In genomic region chr2:102514061-102514785, GRCh38 we compare ENCODE assay signal across 1 cellular context.
A peak's percentile ranks its signal among the peaks of the same experiment; 100 is the strongest.
TF ChIP-seq lines count a peak whose summit lies in the region.

No MANE protein-coding gene starts in this region.

TF ChIP-seq in K562, 482 proteins besides CTCF, POLR2A, EP300 and RAD21:
- TF ChIP-seq CHD2 (IDR thresholded peaks at IDR 0.05; ENCODE audit: low read depth, low read length) = no peak
- 0 out of 2 replicates have a peak, but pooled peaks have one; percentile 17 for TF ChIP-seq JUN (IDR thresholded peaks at IDR 0.05; ENCODE audit: borderline replicate concordance, low read depth, low read length)
- TF ChIP-seq JUN (CRISPR knock-in tag; IDR thresholded peaks at IDR 0.05; ENCODE audit: borderline replicate concordance) = no peak
- TF ChIP-seq TEAD4 (IDR thresholded peaks at IDR 0.05; ENCODE audit: low read length) = peak; percentile 30; the same call in 1 of the 2 replicates
- no peak for TF ChIP-seq TEAD4 (CRISPR knock-in tag; IDR thresholded peaks at IDR 0.05; ENCODE audit: borderline replicate concordance)
- no peak for TF ChIP-seq ZBTB33 (CRISPR knock-in tag; IDR thresholded peaks at IDR 0.05)
- TF ChIP-seq ATF3 (IDR thresholded peaks at IDR 0.05) = peak; percentile 78
- TF ChIP-seq ATF3 (CRISPR knock-in tag; conservative IDR thresholded peaks at IDR 0.05) = no peak
- peak; percentile 94 for TF ChIP-seq FOSL1 (tag; conservative IDR thresholded peaks at IDR 0.05)
- TF ChIP-seq SOX6 (IDR thresholded peaks at IDR 0.05) = peak; percentile 60
- peak; percentile 41; the same call in 1 of the 2 replicates for TF ChIP-seq MAFG (tag; conservative IDR thresholded peaks at IDR 0.05)
- TF ChIP-seq JUND (IDR thresholded peaks at IDR 0.05; ENCODE audit: borderline replicate concordance, low read depth, low read length) = peak; percentile 81
- peak; percentile 85; the same call in 2 of the 3 replicates for TF ChIP-seq JUND (tag; IDR thresholded peaks at IDR 0.05; ENCODE audit: borderline replicate concordance, low read depth, low read length)
- peak; percentile 47; the same call in 1 of the 2 replicates for TF ChIP-seq NFE2 (IDR thresholded peaks at IDR 0.05; ENCODE audit: low read depth)
- TF ChIP-seq MAZ (CRISPR knock-in tag; conservative IDR thresholded peaks at IDR 0.05 in 1 of 2, IDR thresholded peaks at IDR 0.05 in 1 of 2) = no peak
- TF ChIP-seq ZNF324 (CRISPR knock-in tag; IDR thresholded peaks at IDR 0.05) = no peak
- TF ChIP-seq SMARCA4 (IDR thresholded peaks at IDR 0.05) = peak; percentile 37; the same call in 1 of the 2 replicates
TF ChIP-seq in K562: peak in this region for 9.
